Comparison of ENCODE assay signal across 11 cellular contexts in the genomic region with DNA sequence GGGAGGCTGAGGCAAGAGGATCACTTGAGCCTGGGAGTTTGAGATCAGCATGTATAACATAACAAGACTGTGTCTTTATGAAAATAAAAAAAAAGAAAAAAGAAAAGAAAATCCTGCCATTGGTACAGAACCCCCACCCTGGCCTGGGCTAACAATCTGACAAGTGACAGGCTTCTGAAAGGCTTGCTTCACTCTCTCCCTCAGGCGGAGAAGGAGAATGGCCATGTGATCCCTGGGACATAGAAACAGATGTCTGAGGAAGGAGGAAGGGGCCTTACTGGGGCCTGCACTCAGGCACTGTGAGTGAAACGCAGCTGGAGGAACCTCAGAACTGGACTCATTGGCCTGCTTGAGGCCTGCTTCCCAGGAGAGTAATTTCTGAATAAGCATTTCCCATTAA. TPM values are rescaled to one million over a fixed set of nuclear protein-coding genes. Genes with fewer than 3 reads are reported as not detected.
DNase-seq lines count a peak whose midpoint lies in the region; ATAC-seq and TF ChIP-seq lines count a peak whose summit lies in the region.
"Had no signal": no experiment of that assay in that cellular context is flagged by ENCODE, and none has a peak within 500 bp of the region (broad histone marks: within the 10 kb centered on the region; RNA-seq: fewer than 3 reads in every experiment).

No MANE protein-coding gene starts in this region.

- no peaks in the 10 kb centered on the region for H3K9me3 Mint-ChIP-seq in MCF 10A (ENCODE audit: unreplicated experiment)
- H3K9me3 Mint-ChIP-seq in activated T-helper 2 cell treated with anti-CD3 and anti-CD28 coated beads, Interferon-gamma antibody, Interleukin-2, Interleukin-4, amounts not matched to agents 10 μg/mL and 5 μg/mL and 100 μg/mL, durations not matched to agents 14 hours and 24 hours and 36 hours, result no peaks in the 10 kb centered on the region

- intact Hi-C loops in MCF 10A (cut with micrococcal nuclease), result no loop called here
- intact Hi-C loops in mammary epithelial cell (cut with micrococcal nuclease), result no loop called here
- intact Hi-C loops in activated T-helper 2 cell treated with anti-CD3 and anti-CD28 coated beads, Interferon-gamma antibody, Interleukin-2, Interleukin-4, amounts not matched to agents 10 μg/mL and 5 μg/mL and 100 μg/mL, durations not matched to agents 14 hours and 24 hours and 36 hours (cut with micrococcal nuclease), result no loop called here
- intact Hi-C loops in lower lobe of right lung (cut with DNase I), result no loop called here
- intact Hi-C loops in uterus (cut with DNase I; ENCODE audit: low total_unique reads), result no loop called here

- H3K9me3 ChIP-seq in mammary epithelial cell (replicated peaks; ENCODE audit: insufficient read depth, low read length), result no peaks in the 10 kb centered on the region
- H3K9me3 ChIP-seq in lower lobe of right lung, result no peaks in the 10 kb centered on the region
- H3K9me3 ChIP-seq in uterus, result no peaks in the 10 kb centered on the region

- no TSS peak for BruUV-seq in MCF 10A (replicated peaks; lab: Mats Ljungman, UMichigan)
- BruUV-seq in mammary epithelial cell (replicated peaks; lab: Mats Ljungman, UMichigan), result no TSS peak

- peaks cover 94% of the 10 kb centered on the region for H3K79me2 ChIP-seq in mammary epithelial cell (ENCODE audit: insufficient read depth, low read length)

- H3K9ac ChIP-seq in mammary epithelial cell (ENCODE audit: insufficient read depth, low read length), result no peak overlapping the region

- peak overlapping the region; percentile 73 for H3K27ac Mint-ChIP-seq in MCF 10A (ENCODE audit: low read depth, unreplicated experiment)
- H3K27ac Mint-ChIP-seq in activated T-helper 2 cell treated with anti-CD3 and anti-CD28 coated beads, Interferon-gamma antibody, Interleukin-2, Interleukin-4, amounts not matched to agents 10 μg/mL and 5 μg/mL and 100 μg/mL, durations not matched to agents 14 hours and 24 hours and 36 hours, result peak overlapping the region; percentile 50

- no peak for TF ChIP-seq POLR2A in uterus (IDR thresholded peaks at IDR 0.05)

- no peak overlapping the region for H2AFZ ChIP-seq in mammary epithelial cell (ENCODE audit: low read depth, low read length)

- in situ Hi-C loops in mammary epithelial cell (cut with MboI; ENCODE audit: low sequenced_read_pairs in 2 of 2), result no loop called here

- dilution Hi-C loops in mammary epithelial cell (cut with HindIII; ENCODE audit: low sequenced_read_pairs), result no loop called here

- H3K27me3 Mint-ChIP-seq in MCF 10A (ENCODE audit: insufficient read depth, unreplicated experiment), result no peaks in the 10 kb centered on the region
- no peaks in the 10 kb centered on the region for H3K27me3 Mint-ChIP-seq in activated T-helper 2 cell treated with anti-CD3 and anti-CD28 coated beads, Interferon-gamma antibody, Interleukin-2, Interleukin-4, amounts not matched to agents 10 μg/mL and 5 μg/mL and 100 μg/mL, durations not matched to agents 14 hours and 24 hours and 36 hours (ENCODE audit: low read depth)

- H3K27ac ChIP-seq in mammary epithelial cell (ENCODE audit: insufficient read depth, low read depth, low read length) (no peak overlapping the region), lower lobe of right lung (peak overlapping the region; percentile 20), uterus (peak overlapping the region; percentile 23 to 24)
- H3K27ac ChIP-seq: epithelial cell of prostate had no signal

- peaks cover 30% of the 10 kb centered on the region for H3K36me3 Mint-ChIP-seq in MCF 10A (ENCODE audit: insufficient read depth, unreplicated experiment)
- peaks cover 63% of the 10 kb centered on the region for H3K36me3 Mint-ChIP-seq in activated T-helper 2 cell treated with anti-CD3 and anti-CD28 coated beads, Interferon-gamma antibody, Interleukin-2, Interleukin-4, amounts not matched to agents 10 μg/mL and 5 μg/mL and 100 μg/mL, durations not matched to agents 14 hours and 24 hours and 36 hours (ENCODE audit: low read depth)

- no peak overlapping the region for H3K4me2 ChIP-seq in mammary epithelial cell (ENCODE audit: insufficient read depth, low read depth, low read length)

- no peak overlapping the region for H3K4me3 Mint-ChIP-seq in MCF 10A (ENCODE audit: unreplicated experiment)
- H3K4me3 Mint-ChIP-seq in activated T-helper 2 cell treated with anti-CD3 and anti-CD28 coated beads, Interferon-gamma antibody, Interleukin-2, Interleukin-4, amounts not matched to agents 10 μg/mL and 5 μg/mL and 100 μg/mL, durations not matched to agents 14 hours and 24 hours and 36 hours (ENCODE audit: low read depth), result no peak overlapping the region

- POLR2A ChIA-PET in MCF 10A (lab: Yijun Ruan, JAX), result interaction anchor here (1.1 to 2.3 kb wide), 4 partner anchors 8 to 21 kb away, joined by 4 to 8 read pairs (median 4); partner anchors contain the start of gene MAP3K14

- TF ChIP-seq CTCF in MCF 10A (IDR thresholded peaks at IDR 0.05; ENCODE audit: unreplicated experiment) (no peak), mammary epithelial cell (conservative IDR thresholded peaks at IDR 0.05 in 1 of 2, IDR thresholded peaks at IDR 0.05 in 1 of 2; ENCODE audit: extremely low read depth in 1 of 2, insufficient read depth in 1 of 2, low read depth in 1 of 2, low read length in 2 of 2) (no peak), lower lobe of right lung (IDR thresholded peaks at IDR 0.05) (no peak), uterus (IDR thresholded peaks at IDR 0.05) (no peak)

- H3K4me1 ChIP-seq in mammary epithelial cell (ENCODE audit: insufficient read depth, low read length), result peaks cover 50% of the 10 kb centered on the region
- H3K4me1 ChIP-seq in lower lobe of right lung, result peaks cover 91% of the 10 kb centered on the region
- peaks cover 6 to 16% of the 10 kb centered on the region in 2 donors for H3K4me1 ChIP-seq in uterus

- DNase-seq in MCF 10A (ENCODE audit: unreplicated experiment) (no peak), mammary epithelial cell (no peak), lower lobe of right lung (no peak), uterus (no peak), NCI-H345 treated with DMSO at 0.1 percent for 48 hours (lab: John Stamatoyannopoulos, UW; ENCODE audit: unreplicated experiment) (no peak), DMS114 treated with DMSO at 0.1 percent for 48 hours (lab: John Stamatoyannopoulos, UW; ENCODE audit: unreplicated experiment) (no peak)
- no peak for DNase-seq in activated T-helper 2 cell treated with anti-CD3 and anti-CD28 coated beads, Interferon-gamma antibody, Interleukin-2, Interleukin-4, amounts not matched to agents 10 μg/mL and 5 μg/mL and 100 μg/mL, durations not matched to agents 14 hours and 24 hours and 36 hours (ENCODE audit: low spot score)
- DNase-seq: COR-L47 had no signal

- CTCF ChIA-PET in MCF 10A (lab: Yijun Ruan, JAX) (interaction anchor here (0.7 to 1.3 kb wide), 3 partner anchors 12 to 86 kb away, joined by 3 to 4 read pairs (median 4); no protein-coding TSS in a partner anchor), mammary epithelial cell (lab: Charles Lee; ENCODE audit: low non-redundant PET) (no interaction called here)

- no peak for ATAC-seq in lower lobe of right lung
- no peak for ATAC-seq in HG03520 (IDR thresholded peaks at IDR 0.05; ENCODE audit: unreplicated experiment)

- H3K36me3 ChIP-seq in mammary epithelial cell (ENCODE audit: insufficient read depth, low read length) (no peaks in the 10 kb centered on the region), lower lobe of right lung (no peaks in the 10 kb centered on the region), uterus (no peaks in the 10 kb centered on the region)

- no peaks in the 10 kb centered on the region for H4K20me1 ChIP-seq in mammary epithelial cell (ENCODE audit: insufficient read depth, low read length)

- H3K4me3 ChIP-seq in mammary epithelial cell (replicated peaks in 1 of 3; ENCODE audit: insufficient read depth in 1 of 3, low read depth in 2 of 3, low read length in 3 of 3) (no peak overlapping the region), lower lobe of right lung (no peak overlapping the region), uterus (no peak overlapping the region)

- peaks cover 49% of the 10 kb centered on the region for H3K4me1 Mint-ChIP-seq in MCF 10A (ENCODE audit: insufficient read depth, unreplicated experiment)
- H3K4me1 Mint-ChIP-seq in activated T-helper 2 cell treated with anti-CD3 and anti-CD28 coated beads, Interferon-gamma antibody, Interleukin-2, Interleukin-4, amounts not matched to agents 10 μg/mL and 5 μg/mL and 100 μg/mL, durations not matched to agents 14 hours and 24 hours and 36 hours (ENCODE audit: low read depth), result peaks cover 78% of the 10 kb centered on the region

- H3K27me3 ChIP-seq in mammary epithelial cell (ENCODE audit: insufficient read depth, low read length), result no peaks in the 10 kb centered on the region
- no peaks in the 10 kb centered on the region for H3K27me3 ChIP-seq in lower lobe of right lung (ENCODE audit: low read depth)
- no peaks in the 10 kb centered on the region for H3K27me3 ChIP-seq in uterus

- 100% methylated on average over 2 of the region's 2 CpGs for WGBS in mammary epithelial cell (ENCODE audit: low coverage, missing lambda C conversion rate)

RNA-seq across cellular contexts. Expression of gene MAP3K14, which starts 17.5 kb away (rescaled TPM):
- total RNA-seq in MCF 10A (2022) (5.3 and 9.2 TPM in 2 replicates), mammary epithelial cell (10 to 100 TPM in 1 of 2 donors, 1 to 10 TPM in 1; 5.2 to 11.6 TPM), lower lobe of right lung (9.3 TPM), uterus (10 to 100 TPM in 1 of 4 donors, 1 to 10 TPM in 3; 1.0 to 22.1 (median 4.9) TPM)
- 9.3 TPM for polyA plus RNA-seq in mammary epithelial cell
- 9.1 TPM for polyA minus RNA-seq in mammary epithelial cell
- 45.6 and 49.5 TPM in 2 replicates for total RNA-seq in activated T-helper 2 cell treated with anti-CD3 and anti-CD28 coated beads, Interferon-gamma antibody, Interleukin-2, Interleukin-4, amounts not matched to agents 10 μg/mL and 5 μg/mL and 100 μg/mL, durations not matched to agents 14 hours and 24 hours and 36 hours

RNA-seq across cellular contexts. Expression of gene SPATA32, which starts 37.4 kb away (rescaled TPM):
- total RNA-seq in MCF 10A (2022) (not detected in 2 replicates), mammary epithelial cell (under 1 TPM in 1 of 2 donors, not detected in 1; 0.21 TPM), lower lobe of right lung (not detected), uterus (not detected)
- polyA plus RNA-seq in mammary epithelial cell, result not detected
- polyA minus RNA-seq in mammary epithelial cell, result not detected
- 0.37 and 0.67 TPM in 2 replicates for total RNA-seq in activated T-helper 2 cell treated with anti-CD3 and anti-CD28 coated beads, Interferon-gamma antibody, Interleukin-2, Interleukin-4, amounts not matched to agents 10 μg/mL and 5 μg/mL and 100 μg/mL, durations not matched to agents 14 hours and 24 hours and 36 hours
- total RNA-seq: NCI-H460 had no signal
